Comparison of ENCODE assay signal across 7 cellular contexts in genomic region chr9:96020822-96021615, GRCh38.
DNase-seq lines count a peak whose midpoint lies in the region; ATAC-seq, FAIRE-seq and TF ChIP-seq lines count a peak whose summit lies in the region.

No MANE protein-coding gene starts in this region.

- ATAC-seq in right lobe of liver: peak; percentile 58 to 68 (median 63)
- no peak for ATAC-seq in HG02610 (IDR thresholded peaks at IDR 0.05; ENCODE audit: unreplicated experiment)

- DNase-seq in right lobe of liver (peak in 1 of 3 donors; percentile 53), D721Med (ENCODE audit: insufficient read length, low spot score) (no peak)
- DNase-seq in stimulated activated CD8-positive, alpha-beta memory T cell treated with anti-CD3 and anti-CD28 coated beads, Interleukin-2, amount 100 ng/mL, for 1 hour (ENCODE audit: low read depth in 2 of 2): peak; percentile 19 to 43

- WGBS in right lobe of liver (ENCODE audit: insufficient coverage, low coverage, low lambda C conversion rate, missing lambda C conversion rate): no CpG with 5 or more reads among the region's 80 CpGs

- TF ChIP-seq POLR2A in right lobe of liver (IDR thresholded peaks at IDR 0.05): no peak

- H3K9me3 ChIP-seq in HEK293 (ENCODE audit: control insufficient read depth, insufficient read depth, low read depth, low read length) (no peaks in the 10 kb centered on the region), right lobe of liver (no peaks in the 10 kb centered on the region)

- CTCF ChIA-PET in HEK293 (lab: Yijun Ruan, JAX): no interaction called here

- POLR2A ChIA-PET in HEK293 (lab: Yijun Ruan, JAX): no interaction called here

- no peaks in the 10 kb centered on the region; the same call in 1 of the 2 replicates for H3K4me1 ChIP-seq in HEK293 (ENCODE audit: control insufficient read depth, insufficient read depth, low read length)
- peaks cover 0 to 19% (median 0%) of the 10 kb centered on the region in 4 donors for H3K4me1 ChIP-seq in right lobe of liver

- H3K27me3 ChIP-seq in right lobe of liver: peaks cover 0 to 8% of the 10 kb centered on the region in 2 donors

- H3K27ac ChIP-seq in HEK293 (ENCODE audit: extremely low read depth, low read depth, low read length): no peak overlapping the region
- peak overlapping the region; percentile 61; the same call in 1 of the 2 replicates for H3K27ac ChIP-seq in VCaP
- H3K27ac ChIP-seq in cingulate gyrus (ENCODE audit: low read depth, low read length): peak overlapping the region; percentile 86
- peak overlapping the region; percentile 16 to 57 (median 40) for H3K27ac ChIP-seq in right lobe of liver

- H3K36me3 ChIP-seq in HEK293 (ENCODE audit: control insufficient read depth in 2 of 2, insufficient read depth in 1 of 2, low read length in 2 of 2): peaks cover 0 to 8% of the 10 kb centered on the region in 2 experiments; a peak in 1 of 3 replicates
- no peaks in the 10 kb centered on the region for H3K36me3 ChIP-seq in right lobe of liver

- FAIRE-seq in D721Med (lab: Jason Lieb, UNC): no peak

- H3K4me3 ChIP-seq in HEK293 (ENCODE audit: low read depth, low read length) (peak overlapping the region; percentile 42), right lobe of liver (peak overlapping the region; percentile 51 to 55 (median 51))

- no peak for TF ChIP-seq CTCF in HEK293 (tag by site-specific recombination; IDR thresholded peaks at IDR 0.05)
- no peak for TF ChIP-seq CTCF in VCaP (conservative IDR thresholded peaks at IDR 0.05)
- TF ChIP-seq CTCF in right lobe of liver (IDR thresholded peaks at IDR 0.05): no peak
- TF ChIP-seq CTCF in D721Med (IDR thresholded peaks at IDR 0.05; ENCODE audit: insufficient read depth, missing control alignments): no peak

- intact Hi-C loops in right lobe of liver (cut with DNase I): no loop called here

TF ChIP-seq in HEK293, 187 proteins besides CTCF, POLR2A, EP300 and RAD21 (continues in another document):
- TF ChIP-seq, protein P1, sequence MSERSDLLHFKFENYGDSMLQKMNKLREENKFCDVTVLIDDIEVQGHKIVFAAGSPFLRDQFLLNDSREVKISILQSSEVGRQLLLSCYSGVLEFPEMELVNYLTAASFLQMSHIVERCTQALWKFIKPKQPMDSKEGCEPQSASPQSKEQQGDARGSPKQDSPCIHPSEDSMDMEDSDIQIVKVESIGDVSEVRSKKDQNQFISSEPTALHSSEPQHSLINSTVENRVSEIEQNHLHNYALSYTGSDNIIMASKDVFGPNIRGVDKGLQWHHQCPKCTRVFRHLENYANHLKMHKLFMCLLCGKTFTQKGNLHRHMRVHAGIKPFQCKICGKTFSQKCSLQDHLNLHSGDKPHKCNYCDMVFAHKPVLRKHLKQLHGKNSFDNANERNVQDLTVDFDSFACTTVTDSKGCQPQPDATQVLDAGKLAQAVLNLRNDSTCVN (tag by site-specific recombination; optimal IDR thresholded peaks at IDR 0.05): peak; percentile 20
- peak; percentile 28; the same call in 1 of the 2 replicates for TF ChIP-seq ZBTB20 (tag by site-specific recombination; IDR thresholded peaks at IDR 0.05)
- no peak for TF ChIP-seq ZBTB21 (tag by site-specific recombination; IDR thresholded peaks at IDR 0.05)
- TF ChIP-seq ZNF114 (tag by site-specific recombination; IDR thresholded peaks at IDR 0.05): no peak
- TF ChIP-seq ZNF623 (tag by site-specific recombination; IDR thresholded peaks at IDR 0.05): no peak
- 0 out of 2 replicates have a peak, but pooled peaks have one; percentile 21 for TF ChIP-seq ZBTB8A (tag by site-specific recombination; IDR thresholded peaks at IDR 0.05)
- TF ChIP-seq, protein P2, sequence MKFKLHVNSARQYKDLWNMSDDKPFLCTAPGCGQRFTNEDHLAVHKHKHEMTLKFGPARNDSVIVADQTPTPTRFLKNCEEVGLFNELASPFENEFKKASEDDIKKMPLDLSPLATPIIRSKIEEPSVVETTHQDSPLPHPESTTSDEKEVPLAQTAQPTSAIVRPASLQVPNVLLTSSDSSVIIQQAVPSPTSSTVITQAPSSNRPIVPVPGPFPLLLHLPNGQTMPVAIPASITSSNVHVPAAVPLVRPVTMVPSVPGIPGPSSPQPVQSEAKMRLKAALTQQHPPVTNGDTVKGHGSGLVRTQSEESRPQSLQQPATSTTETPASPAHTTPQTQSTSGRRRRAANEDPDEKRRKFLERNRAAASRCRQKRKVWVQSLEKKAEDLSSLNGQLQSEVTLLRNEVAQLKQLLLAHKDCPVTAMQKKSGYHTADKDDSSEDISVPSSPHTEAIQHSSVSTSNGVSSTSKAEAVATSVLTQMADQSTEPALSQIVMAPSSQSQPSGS (tag by site-specific recombination; IDR thresholded peaks at IDR 0.05; ENCODE audit: low read depth): no peak
- TF ChIP-seq ZFP69B (tag by site-specific recombination; IDR thresholded peaks at IDR 0.05): peak; percentile 70; the same call in 1 of the 2 replicates
- no peak for TF ChIP-seq ZNF521 (tag by site-specific recombination; IDR thresholded peaks at IDR 0.05)
- TF ChIP-seq ZNF776 (tag by site-specific recombination; IDR thresholded peaks at IDR 0.05; ENCODE audit: borderline replicate concordance): no peak
- no peak for TF ChIP-seq GLI2 (tag by site-specific recombination; IDR thresholded peaks at IDR 0.05; ENCODE audit: borderline replicate concordance, low read depth)
- TF ChIP-seq ZNF214 (tag by site-specific recombination; IDR thresholded peaks at IDR 0.05; ENCODE audit: borderline replicate concordance): no peak
- TF ChIP-seq ZSCAN5A (tag by site-specific recombination; IDR thresholded peaks at IDR 0.05): no peak
- TF ChIP-seq ZNF560 (tag by site-specific recombination; IDR thresholded peaks at IDR 0.05; ENCODE audit: borderline replicate concordance): no peak
- no peak for TF ChIP-seq ZNF140 (tag by site-specific recombination; IDR thresholded peaks at IDR 0.05)
- no peak for TF ChIP-seq ZNF394 (tag by site-specific recombination; IDR thresholded peaks at IDR 0.05; ENCODE audit: borderline replicate concordance)
- TF ChIP-seq, protein P3, sequence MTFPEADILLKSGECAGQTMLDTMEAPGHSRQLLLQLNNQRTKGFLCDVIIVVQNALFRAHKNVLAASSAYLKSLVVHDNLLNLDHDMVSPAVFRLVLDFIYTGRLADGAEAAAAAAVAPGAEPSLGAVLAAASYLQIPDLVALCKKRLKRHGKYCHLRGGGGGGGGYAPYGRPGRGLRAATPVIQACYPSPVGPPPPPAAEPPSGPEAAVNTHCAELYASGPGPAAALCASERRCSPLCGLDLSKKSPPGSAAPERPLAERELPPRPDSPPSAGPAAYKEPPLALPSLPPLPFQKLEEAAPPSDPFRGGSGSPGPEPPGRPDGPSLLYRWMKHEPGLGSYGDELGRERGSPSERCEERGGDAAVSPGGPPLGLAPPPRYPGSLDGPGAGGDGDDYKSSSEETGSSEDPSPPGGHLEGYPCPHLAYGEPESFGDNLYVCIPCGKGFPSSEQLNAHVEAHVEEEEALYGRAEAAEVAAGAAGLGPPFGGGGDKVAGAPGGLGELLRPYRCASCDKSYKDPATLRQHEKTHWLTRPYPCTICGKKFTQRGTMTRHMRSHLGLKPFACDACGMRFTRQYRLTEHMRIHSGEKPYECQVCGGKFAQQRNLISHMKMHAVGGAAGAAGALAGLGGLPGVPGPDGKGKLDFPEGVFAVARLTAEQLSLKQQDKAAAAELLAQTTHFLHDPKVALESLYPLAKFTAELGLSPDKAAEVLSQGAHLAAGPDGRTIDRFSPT (tag by site-specific recombination; IDR thresholded peaks at IDR 0.05): no peak
- no peak for TF ChIP-seq ZNF791 (tag by site-specific recombination; IDR thresholded peaks at IDR 0.05)
- no peak for TF ChIP-seq EGR2 (tag by site-specific recombination; IDR thresholded peaks at IDR 0.05; ENCODE audit: low read depth)
- TF ChIP-seq ZFHX2 (tag by site-specific recombination; conservative IDR thresholded peaks at IDR 0.05): no peak
- no peak for TF ChIP-seq ZFP41 (tag by site-specific recombination; IDR thresholded peaks at IDR 0.05; ENCODE audit: borderline replicate concordance)
- TF ChIP-seq, protein P4, sequence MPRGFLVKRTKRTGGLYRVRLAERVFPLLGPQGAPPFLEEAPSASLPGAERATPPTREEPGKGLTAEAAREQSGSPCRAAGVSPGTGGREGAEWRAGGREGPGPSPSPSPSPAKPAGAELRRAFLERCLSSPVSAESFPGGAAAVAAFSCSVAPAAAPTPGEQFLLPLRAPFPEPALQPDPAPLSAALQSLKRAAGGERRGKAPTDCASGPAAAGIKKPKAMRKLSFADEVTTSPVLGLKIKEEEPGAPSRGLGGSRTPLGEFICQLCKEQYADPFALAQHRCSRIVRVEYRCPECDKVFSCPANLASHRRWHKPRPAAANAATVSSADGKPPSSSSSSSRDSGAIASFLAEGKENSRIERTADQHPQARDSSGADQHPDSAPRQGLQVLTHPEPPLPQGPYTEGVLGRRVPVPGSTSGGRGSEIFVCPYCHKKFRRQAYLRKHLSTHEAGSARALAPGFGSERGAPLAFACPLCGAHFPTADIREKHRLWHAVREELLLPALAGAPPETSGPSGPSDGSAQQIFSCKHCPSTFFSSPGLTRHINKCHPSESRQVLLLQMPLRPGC (tag by site-specific recombination; IDR thresholded peaks at IDR 0.05): no peak
- no peak for TF ChIP-seq ZNF184 (tag by site-specific recombination; IDR thresholded peaks at IDR 0.05)
- TF ChIP-seq KLF8 (tag by site-specific recombination; IDR thresholded peaks at IDR 0.05): no peak
